Comparison of ENCODE assay signal across 23 cellular contexts in genomic region chr21:25536752-25537151, GRCh38.
"Had no signal": no experiment of that assay in that cellular context is flagged by ENCODE, and none has a peak within 500 bp of the region (broad histone marks: within the 10 kb centered on the region; RNA-seq: fewer than 3 reads in every experiment).

No MANE protein-coding gene starts in this region.

- DNase-seq: Karpas-422, KG1, MG63, NCI-H1092, NCI-H1105 treated with DMSO at 0.1 percent for 48 hours, NCI-H1417 treated with DMSO at 0.1 percent for 48 hours, NCI-H146, NCI-H1694 treated with DMSO at 0.1 percent for 48 hours, NCI-H1930, NCI-H2081, NCI-H2107, NCI-H226, NCI-H446, NCI-H510A, NCI-H524 treated with DMSO at 0.1 percent for 48 hours, NCI-H69, NCI-H774, Right ventricle myocardium superior, RPMI8226, SIG-M5 had no signal

- H3K27me3 Mint-ChIP-seq: IgD-negative memory B cell had no signal

- FAIRE-seq: HTR-8/SVneo, RCC 7860 had no signal

- H3K4me3 Mint-ChIP-seq: IgD-negative memory B cell had no signal
